ENCODE assay signal across 8 cellular contexts in genomic region chr13:70568571-70568970, GRCh38.
DNase-seq lines count a peak whose midpoint lies in the region; ATAC-seq and TF ChIP-seq lines count a peak whose summit lies in the region.

No MANE protein-coding gene starts in this region.

- DNase-seq in left ventricle myocardium inferior (no peak), cardiac septum (ENCODE audit: low spot score) (no peak), NCI-H2107 treated with DMSO at 0.1 percent for 48 hours (lab: John Stamatoyannopoulos, UW; ENCODE audit: unreplicated experiment) (peak; percentile 44), breast epithelium (ENCODE audit: low spot score in 2 of 2) (no peak), lung microvascular endothelial cell (ENCODE audit: low read depth in 2 of 2) (peak; percentile 38 to 48)
- no peak for DNase-seq in activated naive CD4-positive, alpha-beta T cell (lab: John Stamatoyannopoulos, UW)
- DNase-seq in stimulated activated CD4-positive, alpha-beta T cell treated with anti-CD3 and anti-CD28 coated beads, Interleukin-1b, Interleukin-23, amount 100 ng/mL, for 48 hours, result no peak

- H3K27me3 ChIP-seq in left ventricle myocardium inferior (ENCODE audit: low read depth) (no peaks in the 10 kb centered on the region), breast epithelium (no peaks in the 10 kb centered on the region)

- H3K27ac ChIP-seq in left ventricle myocardium inferior (replicated peaks) (no peak overlapping the region), breast epithelium (no peak overlapping the region)

- peak; percentile 76 for ATAC-seq in HG02852 (IDR thresholded peaks at IDR 0.05; ENCODE audit: unreplicated experiment)

- H3K4me1 ChIP-seq in left ventricle myocardium inferior (no peaks in the 10 kb centered on the region), breast epithelium (no peaks in the 10 kb centered on the region)

- TF ChIP-seq POLR2A in breast epithelium (IDR thresholded peaks at IDR 0.05), result no peak

- H3K36me3 ChIP-seq in left ventricle myocardium inferior (no peaks in the 10 kb centered on the region), breast epithelium (no peaks in the 10 kb centered on the region)

- H3K4me3 ChIP-seq in left ventricle myocardium inferior (no peak overlapping the region), breast epithelium (no peak overlapping the region)

- intact Hi-C loops in left ventricle myocardium inferior (cut with micrococcal nuclease) (no loop called here), cardiac septum (cut with DNase I) (no loop called here), breast epithelium (cut with DNase I; ENCODE audit: low total_unique reads) (no loop called here)

- H3K9me3 ChIP-seq in left ventricle myocardium inferior (replicated peaks), result no peaks in the 10 kb centered on the region
- H3K9me3 ChIP-seq in breast epithelium, result no peaks in the 10 kb centered on the region

- TF ChIP-seq CTCF in left ventricle myocardium inferior (IDR thresholded peaks at IDR 0.05; ENCODE audit: borderline replicate concordance) (peak; percentile 76), breast epithelium (IDR thresholded peaks at IDR 0.05) (peak in 2 of 3 donors; percentile 42 to 68)

Comparison
In these comparisons a context has a peak if more than half of its experiments do, and no peak if none do; other contexts are left out.
1. DNase-seq: peak in NCI-H2107 treated with DMSO at 0.1 percent for 48 hours (single experiment) and lung microvascular endothelial cell (2 of 2); none in left ventricle myocardium inferior (single experiment), cardiac septum (single experiment), breast epithelium (0 of 2), activated naive CD4-positive, alpha-beta T cell (0 of 4) and stimulated activated CD4-positive, alpha-beta T cell treated with anti-CD3 and anti-CD28 coated beads, Interleukin-1b, Interleukin-23, amount 100 ng/mL, for 48 hours (single experiment).